12 cellular contexts compared by ENCODE assay signal in the genomic region with DNA sequence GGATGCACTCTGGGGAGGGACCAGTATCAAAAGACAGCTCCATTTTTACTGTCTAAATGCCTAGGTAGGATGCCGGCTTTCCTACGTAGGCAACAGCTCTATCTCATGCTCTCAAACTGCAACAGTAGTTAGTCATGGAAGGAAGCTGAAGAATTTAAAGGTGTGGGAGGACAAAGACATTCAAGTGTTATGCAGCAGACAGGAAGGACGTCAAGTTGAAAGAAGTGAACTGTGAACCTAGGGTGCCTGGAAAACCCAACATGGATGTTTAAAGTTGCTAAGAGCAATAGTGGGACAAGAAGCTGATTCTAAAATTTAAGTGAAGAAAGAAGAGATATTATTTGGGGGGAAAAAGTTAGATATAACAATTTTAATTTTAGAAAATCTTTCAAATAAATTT. TPM values are rescaled to one million over a fixed set of nuclear protein-coding genes. Genes with fewer than 3 reads are reported as not detected.
DNase-seq lines count a peak whose midpoint lies in the region; ATAC-seq, FAIRE-seq and TF ChIP-seq lines count a peak whose summit lies in the region.
"Had no signal": no experiment of that assay in that cellular context is flagged by ENCODE, and none has a peak within 500 bp of the region (broad histone marks: within the 10 kb centered on the region; RNA-seq: fewer than 3 reads in every experiment).

No MANE protein-coding gene starts in this region.

- WGBS in small intestine, 3 donors, result 35 to 45% (median 38%) methylated on average over 3 of the region's 3 CpGs

- H3K27me3 Mint-ChIP-seq in activated T-cell treated with anti-CD3 and anti-CD28 coated beads, Interleukin-2, amount 50 U/mL, for 72 hours (ENCODE audit: low read depth), result no peaks in the 10 kb centered on the region
- no peaks in the 10 kb centered on the region for H3K27me3 Mint-ChIP-seq in T-helper 2 cell treated with Interferon-gamma antibody and Interleukin-4, amounts not matched to agents 5 μg/mL and 100 μg/mL, for 36 hours (ENCODE audit: low read depth)

- no peaks in the 10 kb centered on the region for H3K9me3 Mint-ChIP-seq in activated T-cell treated with anti-CD3 and anti-CD28 coated beads, Interleukin-2, amount 50 U/mL, for 72 hours
- no peaks in the 10 kb centered on the region for H3K9me3 Mint-ChIP-seq in T-helper 2 cell treated with Interferon-gamma antibody and Interleukin-4, amounts not matched to agents 5 μg/mL and 100 μg/mL, for 36 hours

- no peaks in the 10 kb centered on the region for H3K27me3 ChIP-seq in small intestine (ENCODE audit: control insufficient read depth in 2 of 2, insufficient read depth in 2 of 2, low read length in 2 of 2)
- H3K27me3 ChIP-seq: transverse colon had no signal

- peak overlapping the region; percentile 26 for H3K27ac Mint-ChIP-seq in activated T-cell treated with anti-CD3 and anti-CD28 coated beads, Interleukin-2, amount 50 U/mL, for 72 hours
- peak overlapping the region; percentile 49 for H3K27ac Mint-ChIP-seq in T-helper 2 cell treated with Interferon-gamma antibody and Interleukin-4, amounts not matched to agents 5 μg/mL and 100 μg/mL, for 36 hours

- H3K27ac ChIP-seq in small intestine (ENCODE audit: low read depth in 1 of 2, low read length in 1 of 2), result no peak overlapping the region

- peak overlapping the region; percentile 52 to 60 for H3K4me3 Mint-ChIP-seq in activated T-cell treated with anti-CD3 and anti-CD28 coated beads, Interleukin-2, amount 50 U/mL, for 72 hours
- H3K4me3 Mint-ChIP-seq in T-helper 2 cell treated with Interferon-gamma antibody and Interleukin-4, amounts not matched to agents 5 μg/mL and 100 μg/mL, for 36 hours, result peak overlapping the region; percentile 10

- ATAC-seq in activated T-cell treated with anti-CD3 and anti-CD28 coated beads, Interleukin-2, amount 50 U/mL, for 72 hours (replicated peaks in 1 of 2), result peak; percentile 95 to 99
- ATAC-seq in HG02588 (IDR thresholded peaks at IDR 0.05; ENCODE audit: unreplicated experiment), result no peak
- ATAC-seq: HCT116 had no signal

- no peaks in the 10 kb centered on the region for H3K9me3 ChIP-seq in small intestine (ENCODE audit: control insufficient read depth, low read depth)
- H3K9me3 ChIP-seq: transverse colon had no signal

- TF ChIP-seq CTCF in fibroblast of the aortic adventitia (IDR thresholded peaks at IDR 0.05; ENCODE audit: insufficient read depth, low read length), result no peak

- peaks cover 60% of the 10 kb centered on the region for H3K4me1 Mint-ChIP-seq in activated T-cell treated with anti-CD3 and anti-CD28 coated beads, Interleukin-2, amount 50 U/mL, for 72 hours (ENCODE audit: low read depth)
- H3K4me1 Mint-ChIP-seq in T-helper 2 cell treated with Interferon-gamma antibody and Interleukin-4, amounts not matched to agents 5 μg/mL and 100 μg/mL, for 36 hours (ENCODE audit: low read depth), result peaks cover 29% of the 10 kb centered on the region

- no peak for FAIRE-seq in small intestine (lab: Jason Lieb, UNC)

- H3K36me3 ChIP-seq in small intestine (ENCODE audit: control insufficient read depth in 2 of 2, insufficient read depth in 2 of 2, low read length in 2 of 2), result peaks cover 0 to 10% of the 10 kb centered on the region in 2 donors

- no peaks in the 10 kb centered on the region for H3K4me1 ChIP-seq in small intestine (ENCODE audit: control insufficient read depth in 2 of 2, insufficient read depth in 1 of 2, low read depth in 1 of 2, low read length in 1 of 2)

- H3K4me3 ChIP-seq in fibroblast of the aortic adventitia (ENCODE audit: low read depth, low read length) (no peak overlapping the region), small intestine (ENCODE audit: low read depth in 1 of 2, low read length in 2 of 2) (no peak overlapping the region)
- H3K4me3 ChIP-seq: skin epidermis, transverse colon had no signal

- DNase-seq in activated T-cell treated with anti-CD3 and anti-CD28 coated beads, Interleukin-2, amount 50 U/mL, for 72 hours, result peak; percentile 11 to 26
- no peak for DNase-seq in activated T-cell treated with anti-CD3 and anti-CD28 coated beads for 4 hours
- DNase-seq in T-helper 2 cell treated with Interferon-gamma antibody and Interleukin-4, amounts not matched to agents 5 μg/mL and 100 μg/mL, for 36 hours (ENCODE audit: low spot score), result peak; percentile 29
- DNase-seq in fibroblast of the aortic adventitia (ENCODE audit: low read depth), result peak; percentile 18
- DNase-seq in small intestine, result peak; percentile 62
- no peak for DNase-seq in NCI-H146 treated with DMSO at 0.1 percent for 48 hours (lab: John Stamatoyannopoulos, UW; ENCODE audit: unreplicated experiment)
- DNase-seq in NCI-H187 (lab: John Stamatoyannopoulos, UW), result no peak
- DNase-seq: NCI-H748 treated with DMSO at 0.1 percent for 48 hours, transverse colon had no signal

- peaks cover 3 to 12% of the 10 kb centered on the region in 2 donors for H3K36me3 Mint-ChIP-seq in activated T-cell treated with anti-CD3 and anti-CD28 coated beads, Interleukin-2, amount 50 U/mL, for 72 hours (ENCODE audit: insufficient read depth in 2 of 2)
- peaks cover 19% of the 10 kb centered on the region for H3K36me3 Mint-ChIP-seq in T-helper 2 cell treated with Interferon-gamma antibody and Interleukin-4, amounts not matched to agents 5 μg/mL and 100 μg/mL, for 36 hours (ENCODE audit: low read depth)

RNA-seq across cellular contexts. Expression of a gene that starts 5.9 kb away (rescaled TPM):
- 10 to 100 TPM; 60.9 to 71.3 TPM for total RNA-seq in activated T-cell treated with anti-CD3 and anti-CD28 coated beads, Interleukin-2, amount 50 U/mL, for 72 hours
- total RNA-seq in fibroblast of the aortic adventitia (ENCODE audit: low replicate concordance), result 298 and 1,157 TPM in 2 replicates
- polyA plus RNA-seq in small intestine, result 10 to 100 TPM; 26.9 to 96.4 (median 59.7) TPM

RNA-seq across cellular contexts. Expression of a gene that starts 17.0 kb away (rescaled TPM):
- total RNA-seq in activated T-cell treated with anti-CD3 and anti-CD28 coated beads, Interleukin-2, amount 50 U/mL, for 72 hours, result 10 to 100 TPM; 25.5 to 27.2 TPM
- total RNA-seq in fibroblast of the aortic adventitia (ENCODE audit: low replicate concordance), result 21.4 and 41.6 TPM in 2 replicates
- polyA plus RNA-seq in small intestine, result 10 to 100 TPM in 1 of 3 donors, 1 to 10 TPM in 2; 4.6 to 13.8 (median 6.5) TPM

Comparison
In these comparisons a context has a peak if more than half of its experiments do, and no peak if none do; other contexts are left out.
1. DNase-seq: peak in activated T-cell treated with anti-CD3 and anti-CD28 coated beads, Interleukin-2, amount 50 U/mL, for 72 hours (2 of 2), T-helper 2 cell treated with Interferon-gamma antibody and Interleukin-4, amounts not matched to agents 5 μg/mL and 100 μg/mL, for 36 hours (single experiment), fibroblast of the aortic adventitia (single experiment) and small intestine (single experiment); none in activated T-cell treated with anti-CD3 and anti-CD28 coated beads for 4 hours (single experiment), NCI-H146 treated with DMSO at 0.1 percent for 48 hours (single experiment) and NCI-H187 (0 of 2).